Comparison of ENCODE assay signal across 7 cellular contexts in genomic region chr12:54723653-54724256, GRCh38.
DNase-seq lines count a peak whose midpoint lies in the region; ATAC-seq and TF ChIP-seq lines count a peak whose summit lies in the region.

No MANE protein-coding gene starts in this region.

- no peak overlapping the region for H3K4me2 ChIP-seq in neural cell (ENCODE audit: low read length)

- no peak overlapping the region for H2AFZ ChIP-seq in neural cell (ENCODE audit: low read depth, low read length)

- H3K79me2 ChIP-seq in neural cell (replicated peaks; ENCODE audit: insufficient read depth, low read length) = no peaks in the 10 kb centered on the region

- H3K27me3 ChIP-seq in neural cell (ENCODE audit: insufficient read depth, low read depth, low read length) = no peaks in the 10 kb centered on the region

- TF ChIP-seq CTCF in cardiac fibroblast (IDR thresholded peaks at IDR 0.05; ENCODE audit: low read depth, low read length) (peak; percentile 57), neural cell (IDR thresholded peaks at IDR 0.05; ENCODE audit: poor library complexity, severe bottlenecking) (peak; percentile 24)

- H3F3A ChIP-seq in neural cell (ENCODE audit: insufficient read depth, low read length, poor library complexity, severe bottlenecking) = no peaks in the 10 kb centered on the region

- peak; percentile 44 for DNase-seq in Daoy (ENCODE audit: low read depth)
- DNase-seq in NCI-H1092 (lab: John Stamatoyannopoulos, UW) = peak; percentile 16
- DNase-seq in cardiac fibroblast (ENCODE audit: low read depth in 2 of 2) = peak; percentile 20 to 44
- no peak for DNase-seq in DMS79 (lab: John Stamatoyannopoulos, UW)

- no peak overlapping the region for H3K27ac ChIP-seq in neural cell (ENCODE audit: low read length)

- H3K9ac ChIP-seq in neural cell (ENCODE audit: low read length) = no peak overlapping the region

- no peak for TF ChIP-seq EP300 in neural cell (conservative IDR thresholded peaks at IDR 0.05; ENCODE audit: poor library complexity, severe bottlenecking)

- H3K4me3 ChIP-seq in cardiac fibroblast (replicated peaks in 1 of 2; ENCODE audit: low read depth in 2 of 2, low read length in 2 of 2) (no peak overlapping the region), neural cell (ENCODE audit: low read length) (no peak overlapping the region)

- no peak for TF ChIP-seq RAD21 in neural cell (conservative IDR thresholded peaks at IDR 0.05)

- no peaks in the 10 kb centered on the region for H3K36me3 ChIP-seq in neural cell (ENCODE audit: insufficient read depth, low read length)

- peak; percentile 63 for ATAC-seq in GM18909 (IDR thresholded peaks at IDR 0.05; ENCODE audit: poor library complexity, unreplicated experiment)
- ATAC-seq in GM18520 (IDR thresholded peaks at IDR 0.05; ENCODE audit: unreplicated experiment) = no peak

- no peaks in the 10 kb centered on the region for H4K20me1 ChIP-seq in neural cell (ENCODE audit: insufficient read depth)

- no peaks in the 10 kb centered on the region for H3K9me3 ChIP-seq in neural cell (ENCODE audit: low read length)

- no peaks in the 10 kb centered on the region for H3K9me2 ChIP-seq in neural cell (ENCODE audit: insufficient read depth, low read length)

TF ChIP-seq in neural cell, 6 proteins besides CTCF, POLR2A, EP300 and RAD21:
- TF ChIP-seq SMC3 (conservative IDR thresholded peaks at IDR 0.05; ENCODE audit: poor library complexity) = no peak
- TF ChIP-seq REST (IDR thresholded peaks at IDR 0.05; ENCODE audit: borderline replicate concordance) = no peak
- no peak for TF ChIP-seq MXI1 (conservative IDR thresholded peaks at IDR 0.05; ENCODE audit: poor library complexity, severe bottlenecking)
- TF ChIP-seq EZH2 (IDR thresholded peaks at IDR 0.05; ENCODE audit: borderline replicate concordance, insufficient read depth, low read length, poor library complexity, severe bottlenecking) = no peak
- no peak for TF ChIP-seq POLR2AphosphoS5 (IDR thresholded peaks at IDR 0.05)
- no peak for TF ChIP-seq TAF1 (IDR thresholded peaks at IDR 0.05; ENCODE audit: low read depth)
